1 cellular context compared by ENCODE assay signal in genomic region chr7:116541951-116542350, GRCh38.
TF ChIP-seq lines count a peak whose summit lies in the region.

No MANE protein-coding gene starts in this region.

TF ChIP-seq in K562, 482 proteins besides CTCF, POLR2A, EP300 and RAD21:
- TF ChIP-seq FOSL1 (tag; conservative IDR thresholded peaks at IDR 0.05): no peak
- no peak for TF ChIP-seq GABPB2 (CRISPR knock-in tag; conservative IDR thresholded peaks at IDR 0.05)
- no peak for TF ChIP-seq KAT2B (IDR thresholded peaks at IDR 0.05; ENCODE audit: low read depth, low read length)
- no peak for TF ChIP-seq ZNF280A (IDR thresholded peaks at IDR 0.05; ENCODE audit: low read depth, partially characterized antibody)
- no peak for TF ChIP-seq TFAP4 (CRISPR knock-in tag; IDR thresholded peaks at IDR 0.05; ENCODE audit: borderline replicate concordance)
- no peak for TF ChIP-seq HES1 (IDR thresholded peaks at IDR 0.05; ENCODE audit: low read depth)
- no peak for TF ChIP-seq SMARCA4 (IDR thresholded peaks at IDR 0.05)
- TF ChIP-seq GTF3C2 (IDR thresholded peaks at IDR 0.05; ENCODE audit: borderline replicate concordance, extremely low read depth, insufficient read length): no peak
- no peak for TF ChIP-seq ARID2 (IDR thresholded peaks at IDR 0.05)
- TF ChIP-seq ELK1 (CRISPR knock-in tag; IDR thresholded peaks at IDR 0.05): no peak
- no peak for TF ChIP-seq ZKSCAN3 (CRISPR knock-in tag; IDR thresholded peaks at IDR 0.05)
- no peak for TF ChIP-seq ID3 (CRISPR knock-in tag; IDR thresholded peaks at IDR 0.05)
- TF ChIP-seq ID3 (tag; IDR thresholded peaks at IDR 0.05): no peak
- no peak for TF ChIP-seq TAF15 (IDR thresholded peaks at IDR 0.05; ENCODE audit: low read depth, low read length)
- TF ChIP-seq ZNF140 (CRISPR knock-in tag; IDR thresholded peaks at IDR 0.05): no peak
- no peak for TF ChIP-seq CGGBP1 (CRISPR knock-in tag; IDR thresholded peaks at IDR 0.05)
- no peak for TF ChIP-seq REST (CRISPR knock-in tag; IDR thresholded peaks at IDR 0.05; ENCODE audit: low read depth)
- no peak for TF ChIP-seq POLR2H (tag; IDR thresholded peaks at IDR 0.05; ENCODE audit: low read depth)
